1 cellular context compared by ENCODE assay signal in the genomic region with DNA sequence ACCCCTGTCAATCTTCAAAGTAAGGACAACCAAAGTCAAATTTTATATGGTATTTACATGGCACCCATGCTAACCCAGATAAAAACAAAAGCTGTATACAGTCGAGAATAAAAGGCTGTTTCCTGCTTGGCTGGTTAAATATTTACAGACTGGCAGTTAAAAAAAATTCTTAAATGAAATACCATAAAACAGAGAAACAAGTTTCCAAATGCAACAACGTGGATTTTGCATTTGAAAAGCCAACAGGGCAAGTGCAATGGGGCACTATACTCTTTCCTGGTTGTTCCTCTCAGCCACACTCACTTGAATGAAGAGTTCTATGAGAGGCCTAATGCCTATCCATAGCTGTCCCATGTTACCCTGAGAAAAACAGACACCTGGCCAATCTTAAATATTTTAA.
A peak's percentile ranks its signal among the peaks of the same experiment; 100 is the strongest.
TF ChIP-seq lines count a peak whose summit lies in the region.

No MANE protein-coding gene starts in this region.

TF ChIP-seq in GM12878, 131 proteins besides CTCF, POLR2A, EP300 and RAD21 (continued from another document):
- 0 out of 2 replicates have a peak, but pooled peaks have one; percentile 16 for TF ChIP-seq ZNF687 (IDR thresholded peaks at IDR 0.05)
- TF ChIP-seq TBL1XR1 (IDR thresholded peaks at IDR 0.05; ENCODE audit: low read depth, low read length): no peak
